In the genomic region with DNA sequence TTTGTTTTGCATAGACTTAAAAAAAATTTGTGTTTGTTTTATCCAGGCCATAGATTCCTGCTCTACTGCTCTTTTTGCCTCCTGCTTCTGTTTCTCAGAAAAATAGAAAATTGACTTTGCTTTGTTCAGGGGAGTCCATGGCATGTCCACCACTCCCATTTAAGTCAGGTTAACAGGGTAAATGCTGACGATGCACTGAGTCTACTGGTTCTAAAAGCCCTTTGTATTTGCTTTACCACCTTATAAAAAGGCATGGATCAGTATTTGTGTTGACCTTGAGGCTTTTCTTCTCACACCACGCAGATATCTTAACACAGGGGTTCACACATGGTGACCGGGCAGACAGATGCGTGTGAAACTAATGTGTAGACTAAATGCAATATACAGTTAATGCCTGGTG, we compare ENCODE assay signal across 15 cellular contexts.
DNase-seq lines count a peak whose midpoint lies in the region; ATAC-seq and TF ChIP-seq lines count a peak whose summit lies in the region.
"Had no signal": no experiment of that assay in that cellular context is flagged by ENCODE, and none has a peak within 500 bp of the region (broad histone marks: within the 10 kb centered on the region; RNA-seq: fewer than 3 reads in every experiment).

No MANE protein-coding gene starts in this region.

- ATAC-seq in right cardiac atrium (no peak), Right ventricle myocardium superior (ENCODE audit: poor library complexity) (no peak), Panc1 (peak; percentile 46)
- ATAC-seq: HCT116 had no signal

- peak in 1 of 3 donors; percentile 7 for DNase-seq in right cardiac atrium
- no peak for DNase-seq in Right ventricle myocardium superior
- DNase-seq in Panc1 (ENCODE audit: low read depth, low spot score): no peak
- no peak for DNase-seq in HPDE6-E6E7 (ENCODE audit: extremely low spot score)
- no peak for DNase-seq in SIG-M5 treated with dmso at 0.1 percent for 504 hours (lab: John Stamatoyannopoulos, UW; ENCODE audit: unreplicated experiment)
- DNase-seq in WERI-Rb-1: no peak
- DNase-seq: 8988T; ACHN; CD4-positive, CD25-positive, alpha-beta regulatory T cell; DMS53; KBM-7 had no signal

- H3K27me3 ChIP-seq in right cardiac atrium (ENCODE audit: control insufficient read depth, insufficient read depth) (no peaks in the 10 kb centered on the region), Panc1 (ENCODE audit: control insufficient read depth, insufficient read depth, low read length) (no peaks in the 10 kb centered on the region), WERI-Rb-1 (ENCODE audit: insufficient read depth, low read depth, severe bottlenecking) (no peaks in the 10 kb centered on the region)
- H3K27me3 ChIP-seq: BLaER1 treated with 17β-estradiol and CSF1 and Interleukin-3, amounts not matched to agents 10 nM and 100 nM had no signal

- peaks cover 6% of the 10 kb centered on the region for H3K4me1 ChIP-seq in right cardiac atrium (ENCODE audit: control insufficient read depth, insufficient read depth, low read length)
- H3K4me1 ChIP-seq in Panc1 (ENCODE audit: control insufficient read depth, insufficient read depth, low read length): peaks cover 8% of the 10 kb centered on the region; the same call in 1 of the 2 replicates
- H3K4me1 ChIP-seq: BLaER1 treated with 17β-estradiol and CSF1 and Interleukin-3, amounts not matched to agents 10 nM and 100 nM had no signal

- TF ChIP-seq CTCF in Panc1 (IDR thresholded peaks at IDR 0.05) (no peak), nephron (IDR thresholded peaks at IDR 0.05; ENCODE audit: unreplicated experiment in 3 of 3) (no peak), WERI-Rb-1 (IDR thresholded peaks at IDR 0.05; ENCODE audit: low read depth, low read length) (no peak)

- intact Hi-C loops in right cardiac atrium (cut with DNase I): no loop called here
- intact Hi-C loops in Right ventricle myocardium superior (cut with DNase I): no loop called here
- intact Hi-C loops in Panc1 (cut with micrococcal nuclease; ENCODE audit: unreplicated experiment): no loop called here

- peaks cover 24% of the 10 kb centered on the region for H3K27me3 Mint-ChIP-seq in nephron (ENCODE audit: low read depth)
- H3K27me3 Mint-ChIP-seq: CD4-positive, CD25-positive, alpha-beta regulatory T cell had no signal

- CTCF ChIA-PET in Panc1 (lab: Charles Lee): no interaction called here

- H3K27ac ChIP-seq in right cardiac atrium (ENCODE audit: low read length) (peak overlapping the region; percentile 38), Panc1 (ENCODE audit: low read length) (no peak overlapping the region; the same call in 1 of the 2 replicates), WERI-Rb-1 (no peak overlapping the region)
- H3K27ac ChIP-seq: BLaER1 treated with 17β-estradiol and CSF1 and Interleukin-3, amounts not matched to agents 10 nM and 100 nM had no signal

- no peak overlapping the region for H3K4me3 ChIP-seq in right cardiac atrium (ENCODE audit: low read length)
- H3K4me3 ChIP-seq in Panc1 (ENCODE audit: low read depth in 2 of 2, low read length in 2 of 2): no peak overlapping the region
- no peak overlapping the region for H3K4me3 ChIP-seq in WERI-Rb-1 (ENCODE audit: low read depth, low read length)
- H3K4me3 ChIP-seq: BLaER1 treated with 17β-estradiol and CSF1 and Interleukin-3, amounts not matched to agents 10 nM and 100 nM; GM23248 had no signal

- POLR2A ChIA-PET in Panc1 (lab: Charles Lee): no interaction called here

- peak overlapping the region in 2 of 3 experiments; percentile 14 to 90 for H3K27ac Mint-ChIP-seq in nephron
- H3K27ac Mint-ChIP-seq: CD4-positive, CD25-positive, alpha-beta regulatory T cell had no signal

- no peaks in the 10 kb centered on the region for H3K9me3 Mint-ChIP-seq in nephron
- H3K9me3 Mint-ChIP-seq: CD4-positive, CD25-positive, alpha-beta regulatory T cell had no signal

- H3K9me3 ChIP-seq in right cardiac atrium (ENCODE audit: control insufficient read depth, low read length) (no peaks in the 10 kb centered on the region), Panc1 (ENCODE audit: control insufficient read depth, insufficient read depth, low read depth, low read length) (no peaks in the 10 kb centered on the region), WERI-Rb-1 (ENCODE audit: severe bottlenecking) (no peaks in the 10 kb centered on the region)
- H3K9me3 ChIP-seq: BLaER1 treated with 17β-estradiol and CSF1 and Interleukin-3, amounts not matched to agents 10 nM and 100 nM had no signal

- BruUV-seq in Panc1 (replicated peaks; lab: Mats Ljungman, UMichigan): no TSS peak

- H3K36me3 Mint-ChIP-seq in nephron (ENCODE audit: low read depth): no peaks in the 10 kb centered on the region

- no peak overlapping the region for H3K4me3 Mint-ChIP-seq in nephron
- H3K4me3 Mint-ChIP-seq: CD4-positive, CD25-positive, alpha-beta regulatory T cell had no signal

- H3K4me1 Mint-ChIP-seq in nephron: no peaks in the 10 kb centered on the region

- 74% methylated on average over 4 of the region's 4 CpGs for WGBS in right cardiac atrium

- in situ Hi-C loops in Panc1 (cut with HindIII; ENCODE audit: low pct_unique_long_range_greater_than_20kb, low sequenced_read_pairs): no loop called here

- H3K36me3 ChIP-seq in Panc1 (ENCODE audit: control insufficient read depth, insufficient read depth, low read length) (no peaks in the 10 kb centered on the region), WERI-Rb-1 (no peaks in the 10 kb centered on the region)
- H3K36me3 ChIP-seq: BLaER1 treated with 17β-estradiol and CSF1 and Interleukin-3, amounts not matched to agents 10 nM and 100 nM had no signal
